8 cellular contexts compared by ENCODE assay signal in genomic region chr16:19523559-19524355, GRCh38.
A peak's percentile ranks its signal among the peaks of the same experiment; 100 is the strongest.
DNase-seq lines count a peak whose midpoint lies in the region; ATAC-seq, FAIRE-seq and TF ChIP-seq lines count a peak whose summit lies in the region.

Gene CCP110, plus strand, starts transcription at chr16:19523942. Its CDS starts 3,940 bp downstream, at chr16:19527882.

- TF ChIP-seq CTCF in AG09319 (IDR thresholded peaks at IDR 0.05; ENCODE audit: low read depth, low read length): no peak

- peak; percentile 61 for FAIRE-seq in islet of Langerhans (lab: Jason Lieb, UNC)

- peak; percentile 86 for DNase-seq in AG09319 (ENCODE audit: extremely low read depth, low read depth)
- DNase-seq in NCI-H446 treated with DMSO at 0.1 percent for 48 hours (lab: John Stamatoyannopoulos, UW): peak; percentile 86
- DNase-seq in cerebellar cortex (ENCODE audit: low spot score): peak; percentile 99
- peak; percentile 93 for DNase-seq in stimulated activated CD4-positive, alpha-beta T cell treated with anti-CD3 and anti-CD28 coated beads, Interleukin-12 subunit alpha, Interleukin-12 subunit beta, amount 100 ng/mL, for 24 hours (ENCODE audit: low read depth in 2 of 2)

- ATAC-seq in GM19043 (IDR thresholded peaks at IDR 0.05; ENCODE audit: low read depth, unreplicated experiment) (peak; percentile 74), HG03354 (IDR thresholded peaks at IDR 0.05; ENCODE audit: poor library complexity, severe bottlenecking, unreplicated experiment) (peak; percentile 81)
- ATAC-seq in activated CD4-positive, CD25-positive, alpha-beta regulatory T cell treated with anti-CD3 and anti-CD28 coated beads, Interleukin-2, amount 50 U/mL, for 24 hours: peak; percentile 91 to 92

Comparison
In these comparisons a context has a peak if more than half of its experiments do, and no peak if none do; other contexts are left out.
1. Peak in every context shown above with its lines: DNase-seq and ATAC-seq.